ENCODE assay signal across 19 cellular contexts in the genomic region with DNA sequence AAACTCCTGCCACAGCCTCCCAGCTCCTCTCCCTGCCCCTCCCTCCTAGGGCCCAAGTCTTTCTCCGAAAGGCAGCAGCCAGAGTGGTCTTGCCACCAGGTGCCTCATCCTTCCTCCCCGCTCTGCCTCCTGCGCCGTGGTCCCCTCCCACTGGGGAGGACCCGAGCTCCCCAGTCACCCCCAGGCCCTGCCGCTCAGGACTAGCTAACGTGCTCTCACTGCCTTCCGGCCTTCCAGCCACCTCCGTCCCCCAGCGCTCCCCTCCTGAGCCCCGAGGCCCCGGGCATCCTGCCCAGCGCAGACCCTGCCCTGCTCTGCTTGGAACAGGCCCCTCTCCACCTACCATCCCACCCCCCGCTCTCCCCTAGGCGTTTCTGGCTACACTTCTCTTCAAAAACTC. TPM values are rescaled to one million over a fixed set of nuclear protein-coding genes. Genes with fewer than 3 reads are reported as not detected.
DNase-seq lines count a peak whose midpoint lies in the region; ATAC-seq and TF ChIP-seq lines count a peak whose summit lies in the region.
"Had no signal": no experiment of that assay in that cellular context is flagged by ENCODE, and none has a peak within 500 bp of the region (broad histone marks: within the 10 kb centered on the region; RNA-seq: fewer than 3 reads in every experiment).

No MANE protein-coding gene starts in this region.

- H3K4me2 ChIP-seq in mammary epithelial cell (ENCODE audit: insufficient read depth, low read depth, low read length) (no peak overlapping the region), neuronal stem cell (ENCODE audit: insufficient read depth, low read length, poor library complexity, severe bottlenecking) (no peak overlapping the region)

- H3K4ac ChIP-seq in neuronal stem cell (ENCODE audit: low read length): peak overlapping the region; percentile 91

- peak overlapping the region; percentile 50 for H4K91ac ChIP-seq in neuronal stem cell (ENCODE audit: low read depth, low read length, poor library complexity)

- H3K18ac ChIP-seq in neuronal stem cell (ENCODE audit: low read length): peak overlapping the region; percentile 97

- ATAC-seq in heart left ventricle: no peak
- no peak for ATAC-seq in GM18511 (IDR thresholded peaks at IDR 0.05; ENCODE audit: unreplicated experiment)
- ATAC-seq in foreskin keratinocyte: no peak

- peak overlapping the region; percentile 99 for H2AK5ac ChIP-seq in neuronal stem cell (ENCODE audit: low read depth, low read length)

- H3K9me3 ChIP-seq in left ventricle myocardium inferior (replicated peaks) (peaks cover 6% of the 10 kb centered on the region), heart left ventricle (peaks cover 0 to 7% (median 0%) of the 10 kb centered on the region in 12 donors), mammary epithelial cell (replicated peaks; ENCODE audit: insufficient read depth, low read length) (peaks cover 3% of the 10 kb centered on the region), neuronal stem cell (replicated peaks in 1 of 2; ENCODE audit: control insufficient read depth in 2 of 2, insufficient read depth in 1 of 2, low read depth in 1 of 2, low read length in 2 of 2) (peaks cover 2 to 4% of the 10 kb centered on the region in 2 donors), uterus (peaks cover 0 to 3% of the 10 kb centered on the region in 2 donors)

- H2BK12ac ChIP-seq in neuronal stem cell (ENCODE audit: low read length): peak overlapping the region; percentile 95

- peak overlapping the region; percentile 99 for H2BK120ac ChIP-seq in neuronal stem cell (ENCODE audit: low read depth, low read length)

- intact Hi-C loops in left ventricle myocardium inferior (cut with micrococcal nuclease): no loop called here
- intact Hi-C loops in heart left ventricle (cut with DNase I): no loop called here
- intact Hi-C loops in mammary epithelial cell (cut with micrococcal nuclease): no loop called here
- intact Hi-C loops in uterus (cut with DNase I; ENCODE audit: low total_unique reads): no loop called here

- DNase-seq in left ventricle myocardium inferior (no peak), heart left ventricle (no peak), mammary epithelial cell (no peak), neuronal stem cell (ENCODE audit: low spot score) (no peak), uterus (no peak), midbrain (lab: John Stamatoyannopoulos, UW) (no peak), foreskin keratinocyte (no peak)
- DNase-seq: activated T-cell treated with anti-CD3 and anti-CD28 coated beads, Interleukin-2, amount 50 U/mL, for 48 hours; amniotic stem cell; CD4-positive, alpha-beta memory T cell; NCI-H1930; NCI-H510A; PC-3; posterior cingulate gyrus had no signal

- H2BK15ac ChIP-seq in neuronal stem cell (ENCODE audit: low read length): peak overlapping the region; percentile 100

- H4K8ac ChIP-seq in neuronal stem cell (ENCODE audit: low read depth, low read length): peak overlapping the region; percentile 92

- TF ChIP-seq POLR2A in heart left ventricle (IDR thresholded peaks at IDR 0.05): no peak
- TF ChIP-seq POLR2A in uterus (IDR thresholded peaks at IDR 0.05): no peak

- H3K4me1 ChIP-seq in left ventricle myocardium inferior (peaks cover 46% of the 10 kb centered on the region), heart left ventricle (peaks cover 0 to 51% (median 14%) of the 10 kb centered on the region in 12 donors), mammary epithelial cell (ENCODE audit: insufficient read depth, low read length) (peaks cover 53% of the 10 kb centered on the region), neuronal stem cell (ENCODE audit: control insufficient read depth in 2 of 2, insufficient read depth in 1 of 2, low read depth in 1 of 2, low read length in 2 of 2) (peaks cover 11 to 15% of the 10 kb centered on the region in 2 donors), uterus (peaks cover 9 to 17% of the 10 kb centered on the region in 2 donors), foreskin keratinocyte (peaks cover 23% of the 10 kb centered on the region)

- WGBS in heart left ventricle, 4 donors: 78 to 89% (median 81%) methylated on average over 15 of the region's 15 CpGs
- WGBS in mammary epithelial cell (ENCODE audit: low coverage, missing lambda C conversion rate): 82% methylated on average over 8 of the region's 15 CpGs
- no CpG with 5 or more reads among the region's 15 CpGs for WGBS in neuronal stem cell (ENCODE audit: extremely low coverage in 2 of 2, insufficient read length in 2 of 2, insufficient replicate concordance in 1 of 2), 2 donors

- no peak overlapping the region for H3K14ac ChIP-seq in neuronal stem cell (ENCODE audit: low read length)

- dilution Hi-C loops in mammary epithelial cell (cut with HindIII; ENCODE audit: low sequenced_read_pairs): no loop called here

- H3K27ac ChIP-seq in left ventricle myocardium inferior (replicated peaks): peak overlapping the region; percentile 77
- H3K27ac ChIP-seq in heart left ventricle: peak overlapping the region in 3 of 12 donors; percentile 14 to 75 (median 56)
- H3K27ac ChIP-seq in mammary epithelial cell (ENCODE audit: insufficient read depth, low read depth, low read length): peak overlapping the region; percentile 99
- no peak overlapping the region for H3K27ac ChIP-seq in neuronal stem cell (replicated peaks; ENCODE audit: low read length)
- peak overlapping the region; percentile 79 to 80 for H3K27ac ChIP-seq in uterus
- no peak overlapping the region for H3K27ac ChIP-seq in foreskin keratinocyte
- H3K27ac ChIP-seq: epithelial cell of prostate, VCaP had no signal

- H3K36me3 ChIP-seq in left ventricle myocardium inferior (no peaks in the 10 kb centered on the region), heart left ventricle (no peaks in the 10 kb centered on the region), mammary epithelial cell (ENCODE audit: insufficient read depth, low read length) (no peaks in the 10 kb centered on the region), neuronal stem cell (replicated peaks in 1 of 2; ENCODE audit: control insufficient read depth in 2 of 2, insufficient read depth in 2 of 2, low read length in 2 of 2) (no peaks in the 10 kb centered on the region), uterus (no peaks in the 10 kb centered on the region)

- in situ Hi-C loops in mammary epithelial cell (cut with MboI; ENCODE audit: low sequenced_read_pairs in 2 of 2): loop anchor here in 1 of 2 donors (25.0 kb wide), 1 partner anchor 266 kb away; the partner anchor contains the start of gene RSAD1

- CTCF ChIA-PET in mammary epithelial cell (lab: Charles Lee; ENCODE audit: low non-redundant PET): no interaction called here

- H3K9ac ChIP-seq in mammary epithelial cell (ENCODE audit: insufficient read depth, low read length) (no peak overlapping the region), neuronal stem cell (ENCODE audit: low read depth, low read length, poor library complexity) (no peak overlapping the region)

- H3K27me3 ChIP-seq in left ventricle myocardium inferior (ENCODE audit: low read depth): peaks cover 26% of the 10 kb centered on the region
- H3K27me3 ChIP-seq in heart left ventricle: peaks cover 0 to 2% (median 0%) of the 10 kb centered on the region in 9 donors
- H3K27me3 ChIP-seq in mammary epithelial cell (ENCODE audit: insufficient read depth, low read length): no peaks in the 10 kb centered on the region
- peaks cover 0 to 11% (median 0%) of the 10 kb centered on the region in 3 experiments for H3K27me3 ChIP-seq in neuronal stem cell (ENCODE audit: control insufficient read depth in 3 of 3, insufficient read depth in 3 of 3, low read depth in 1 of 3, low read length in 3 of 3)
- no peaks in the 10 kb centered on the region for H3K27me3 ChIP-seq in uterus
- no peaks in the 10 kb centered on the region for H3K27me3 ChIP-seq in foreskin keratinocyte

- H3K4me3 ChIP-seq in left ventricle myocardium inferior (no peak overlapping the region), heart left ventricle (no peak overlapping the region), mammary epithelial cell (replicated peaks in 1 of 3; ENCODE audit: insufficient read depth in 1 of 3, low read depth in 2 of 3, low read length in 3 of 3) (no peak overlapping the region), neuronal stem cell (ENCODE audit: low read length in 2 of 2) (no peak overlapping the region), uterus (no peak overlapping the region)

- H2AFZ ChIP-seq in mammary epithelial cell (ENCODE audit: low read depth, low read length) (no peak overlapping the region), neuronal stem cell (ENCODE audit: low read length) (no peak overlapping the region)

- H3K79me1 ChIP-seq in neuronal stem cell (ENCODE audit: low read depth, low read length): no peaks in the 10 kb centered on the region

- peak overlapping the region; percentile 83 for H3K23ac ChIP-seq in neuronal stem cell (ENCODE audit: low read depth, low read length, poor library complexity)

- no TSS peak for BruUV-seq in mammary epithelial cell (replicated peaks; lab: Mats Ljungman, UMichigan)

- H3K79me2 ChIP-seq in mammary epithelial cell (ENCODE audit: insufficient read depth, low read length): no peaks in the 10 kb centered on the region

- no peaks in the 10 kb centered on the region for H4K20me1 ChIP-seq in mammary epithelial cell (ENCODE audit: insufficient read depth, low read length)

- H2BK5ac ChIP-seq in neuronal stem cell (ENCODE audit: low read length): peak overlapping the region; percentile 95

- TF ChIP-seq CTCF in left ventricle myocardium inferior (IDR thresholded peaks at IDR 0.05; ENCODE audit: borderline replicate concordance) (no peak), heart left ventricle (IDR thresholded peaks at IDR 0.05) (no peak), mammary epithelial cell (conservative IDR thresholded peaks at IDR 0.05 in 1 of 2, IDR thresholded peaks at IDR 0.05 in 1 of 2; ENCODE audit: extremely low read depth in 1 of 2, insufficient read depth in 1 of 2, low read depth in 1 of 2, low read length in 2 of 2) (no peak), uterus (IDR thresholded peaks at IDR 0.05) (no peak), foreskin keratinocyte (conservative IDR thresholded peaks at IDR 0.05) (no peak)

RNA-seq across cellular contexts. Expression of gene COL1A1, which starts 19.4 kb away (rescaled TPM):
- total RNA-seq in left ventricle myocardium inferior (45.8 TPM), heart left ventricle (100 to 1,000 TPM in 3 of 9 donors, 10 to 100 TPM in 6; 10.2 to 897 (median 55.4) TPM), mammary epithelial cell (10 to 100 TPM in 1 of 2 donors, 1 to 10 TPM in 1; 9.2 to 14.2 TPM), uterus (1,000 to 10,000 TPM in 1 of 4 donors, 100 to 1,000 TPM in 2, 10 to 100 TPM in 1; 59.4 to 4,880 (median 491) TPM), foreskin keratinocyte (3.5 and 4.7 TPM in 2 replicates)
- polyA plus RNA-seq in heart left ventricle (100 to 1,000 TPM in 1 of 2 donors, 10 to 100 TPM in 1; 17.2 to 109 TPM), mammary epithelial cell (1.8 TPM), foreskin keratinocyte (2.2 and 2.7 TPM in 2 replicates)
- 11.4 TPM for polyA minus RNA-seq in mammary epithelial cell
- polyA plus RNA-seq in neuronal stem cell (2013, experiment 1 of 2): 17.9 TPM
- polyA plus RNA-seq in neuronal stem cell (2013, experiment 2 of 2): 18.4 TPM
- polyA plus RNA-seq: CD4-positive, alpha-beta memory T cell had no signal

RNA-seq across cellular contexts. Expression of gene TMEM92, which starts 53.5 kb away (rescaled TPM):
- total RNA-seq in left ventricle myocardium inferior (not detected), heart left ventricle (not detected), mammary epithelial cell (under 1 TPM in 1 of 2 donors, not detected in 1; under 0.01 TPM), uterus (under 1 TPM in 2 of 4 donors, not detected in 2; 0.07 to 0.91 TPM), foreskin keratinocyte (2.8 and 6.5 TPM in 2 replicates)
- polyA plus RNA-seq in heart left ventricle (under 1 TPM in 1 of 2 donors, not detected in 1; 0.11 TPM), mammary epithelial cell (1.3 TPM), foreskin keratinocyte (6.7 and 12.4 TPM in 2 replicates)
- polyA minus RNA-seq in mammary epithelial cell: 3.0 TPM
- 5.0 TPM for polyA plus RNA-seq in neuronal stem cell (2013, experiment 1 of 2)
- polyA plus RNA-seq in neuronal stem cell (2013, experiment 2 of 2): 5.5 TPM
- total RNA-seq: CD4-positive, alpha-beta memory T cell; subcutaneous adipose tissue had no signal
- polyA plus RNA-seq: CD4-positive, alpha-beta memory T cell had no signal

RNA-seq across cellular contexts. Expression of gene SGCA, which starts 55.0 kb away (rescaled TPM):
- 137 TPM for total RNA-seq in left ventricle myocardium inferior
- total RNA-seq in heart left ventricle: 100 to 1,000 TPM; 110 to 224 (median 151) TPM
- polyA plus RNA-seq in heart left ventricle: 100 to 1,000 TPM in 1 of 2 donors, 10 to 100 TPM in 1; 96.5 to 225 TPM
- total RNA-seq in mammary epithelial cell: not detected
- not detected for polyA plus RNA-seq in mammary epithelial cell
- polyA minus RNA-seq in mammary epithelial cell: not detected
- 0.57 TPM for polyA plus RNA-seq in neuronal stem cell (2013, experiment 1 of 2)
- polyA plus RNA-seq in neuronal stem cell (2013, experiment 2 of 2): 0.35 TPM
- total RNA-seq in uterus: 100 to 1,000 TPM in 1 of 4 donors, 10 to 100 TPM in 1, under 1 TPM in 1, not detected in 1; 0.90 to 119 (median 19.6) TPM
- total RNA-seq in foreskin keratinocyte: not detected in 2 replicates
- polyA plus RNA-seq in foreskin keratinocyte: not detected in 2 replicates
- total RNA-seq: A673; CD4-positive, alpha-beta memory T cell; PC-3 had no signal
- polyA plus RNA-seq: CD4-positive, alpha-beta memory T cell had no signal

Comparison
In these comparisons a context has a peak if more than half of its experiments do, and no peak if none do; other contexts are left out.
1. H3K27ac ChIP-seq: peak in left ventricle myocardium inferior (single experiment), mammary epithelial cell (single experiment) and uterus (2 of 2); none in neuronal stem cell (single experiment) and foreskin keratinocyte (single experiment).